Comparison of ENCODE assay signal across 8 cellular contexts in the genomic region with DNA sequence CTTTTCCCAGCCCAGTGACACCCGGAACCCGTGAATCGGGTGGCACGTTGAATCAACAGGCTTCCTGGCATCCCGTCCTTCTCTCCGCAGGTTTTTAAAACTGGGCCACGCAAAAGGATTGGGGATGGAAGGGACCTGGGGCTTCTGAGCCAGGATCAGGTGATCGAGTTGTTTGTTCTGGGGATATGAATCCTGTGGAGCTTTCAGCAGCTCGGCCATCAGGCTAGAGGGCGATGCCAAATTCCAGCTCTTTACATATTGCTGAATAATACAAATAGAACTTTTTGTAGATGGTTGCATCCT. TPM values are rescaled to one million over a fixed set of nuclear protein-coding genes. Genes with fewer than 3 reads are reported as not detected.
A peak's percentile ranks its signal among the peaks of the same experiment; 100 is the strongest.
DNase-seq lines count a peak whose midpoint lies in the region; ATAC-seq, FAIRE-seq and TF ChIP-seq lines count a peak whose summit lies in the region.

No MANE protein-coding gene starts in this region.

- dilution Hi-C loops in IMR-90 (cut with HindIII; ENCODE audit: low sequenced_read_pairs, unreplicated experiment): no loop called here

- peak overlapping the region; percentile 93 for H2AFZ ChIP-seq in IMR-90 (replicated peaks; ENCODE audit: low read length, poor library complexity)

- TF ChIP-seq CTCF in IMR-90 (conservative IDR thresholded peaks at IDR 0.05; ENCODE audit: low read depth, low read length): no peak
- no peak for TF ChIP-seq CTCF in nephron (IDR thresholded peaks at IDR 0.05; ENCODE audit: unreplicated experiment in 3 of 3)
- no peak for TF ChIP-seq CTCF in D721Med (IDR thresholded peaks at IDR 0.05; ENCODE audit: insufficient read depth, missing control alignments)

- peak overlapping the region; percentile 85 to 99 (median 94) for H3K27ac ChIP-seq in BLaER1 treated with 17β-estradiol and CSF1 and Interleukin-3, amounts not matched to agents 10 nM and 100 nM
- H3K27ac ChIP-seq in IMR-90 (ENCODE audit: insufficient read depth, low read length) (peak overlapping the region; percentile 99), cingulate gyrus (ENCODE audit: low read depth, low read length) (peak overlapping the region; percentile 97)

- peak overlapping the region; percentile 72 to 96 (median 89) for H3K4me3 ChIP-seq in BLaER1 treated with 17β-estradiol and CSF1 and Interleukin-3, amounts not matched to agents 10 nM and 100 nM
- peak overlapping the region; percentile 73 for H3K4me3 ChIP-seq in IMR-90 (ENCODE audit: insufficient read depth, low read depth, low read length)

- peak overlapping the region; percentile 98 to 100 (median 98) for H3K27ac Mint-ChIP-seq in nephron

- peaks cover 6 to 20% (median 18%) of the 10 kb centered on the region in 11 experiments; a peak in 20 of 22 replicates for H3K9me3 ChIP-seq in BLaER1 treated with 17β-estradiol and CSF1 and Interleukin-3, amounts not matched to agents 10 nM and 100 nM (replicated peaks in 1 of 11)
- H3K9me3 ChIP-seq in IMR-90 (ENCODE audit: control insufficient read depth, insufficient read depth, low read length): no peaks in the 10 kb centered on the region

- H2BK120ac ChIP-seq in IMR-90 (ENCODE audit: low read depth, low read length): no peak overlapping the region

- H2BK15ac ChIP-seq in IMR-90 (ENCODE audit: low read depth, low read length): no peak overlapping the region

- H3K4me3 Mint-ChIP-seq in nephron: peak overlapping the region; percentile 98 to 100 (median 100)

- DNase-seq in IMR-90 (no peak), NCI-H345 (lab: John Stamatoyannopoulos, UW) (no peak), T-helper 9 cell (no peak), D721Med (ENCODE audit: insufficient read length, low spot score) (no peak)
- no peak for DNase-seq in effector CD4-positive, alpha-beta T cell

- H3K27me3 Mint-ChIP-seq in nephron (ENCODE audit: low read depth): no peaks in the 10 kb centered on the region

- peak overlapping the region; percentile 91 for H3K23ac ChIP-seq in IMR-90 (ENCODE audit: low read depth, low read length)

- peaks cover 29 to 49% (median 37%) of the 10 kb centered on the region in 10 experiments for H3K4me1 ChIP-seq in BLaER1 treated with 17β-estradiol and CSF1 and Interleukin-3, amounts not matched to agents 10 nM and 100 nM
- H3K4me1 ChIP-seq in IMR-90 (ENCODE audit: control insufficient read depth, insufficient read depth, low read length): peaks cover 2% of the 10 kb centered on the region; the same call in 1 of the 2 replicates

- peak overlapping the region; percentile 79 to 97 (median 89) for H3K4me2 ChIP-seq in BLaER1 treated with 17β-estradiol and CSF1 and Interleukin-3, amounts not matched to agents 10 nM and 100 nM
- peak overlapping the region; percentile 81 for H3K4me2 ChIP-seq in IMR-90 (ENCODE audit: low read depth, low read length)

- peaks cover 66% of the 10 kb centered on the region for H3K36me3 Mint-ChIP-seq in nephron (ENCODE audit: low read depth)

- H3K4ac ChIP-seq in IMR-90 (ENCODE audit: low read depth, low read length): peak overlapping the region; percentile 88

- peak overlapping the region; percentile 89 for H2AK5ac ChIP-seq in IMR-90 (ENCODE audit: low read depth, low read length)

- H3K18ac ChIP-seq in IMR-90 (ENCODE audit: low read depth, low read length): peak overlapping the region; percentile 78; the same call in 1 of the 2 replicates

- intact Hi-C loops in IMR-90 (cut with micrococcal nuclease): no loop called here

- H3K4me1 Mint-ChIP-seq in nephron: peaks cover 57% of the 10 kb centered on the region

- peak overlapping the region; percentile 100 for H3K56ac ChIP-seq in IMR-90 (ENCODE audit: extremely low read depth, insufficient read depth, low read length)

- CTCF ChIA-PET in IMR-90 (lab: Yijun Ruan, JAX): interaction anchor here (1.5 kb wide), 1 partner anchor 16 kb away, joined by 6 read pairs; no protein-coding TSS in a partner anchor

- peak overlapping the region; percentile 75 for H4K5ac ChIP-seq in IMR-90 (ENCODE audit: low read depth, low read length)

- H3K9me1 ChIP-seq in IMR-90 (ENCODE audit: insufficient read depth, low read length): peaks cover 12% of the 10 kb centered on the region

- no peak overlapping the region for H2BK20ac ChIP-seq in IMR-90 (ENCODE audit: low read depth, low read length)

- peak overlapping the region; percentile 85 to 99 (median 93) for H3K9ac ChIP-seq in BLaER1 treated with 17β-estradiol and CSF1 and Interleukin-3, amounts not matched to agents 10 nM and 100 nM
- peak overlapping the region; percentile 99 for H3K9ac ChIP-seq in IMR-90 (ENCODE audit: low read depth, low read length)

- peaks cover 14 to 87% (median 54%) of the 10 kb centered on the region in 11 experiments; a peak in 18 of 22 replicates for H4K20me1 ChIP-seq in BLaER1 treated with 17β-estradiol and CSF1 and Interleukin-3, amounts not matched to agents 10 nM and 100 nM
- H4K20me1 ChIP-seq in IMR-90 (ENCODE audit: insufficient read depth, low read length): peaks cover 52% of the 10 kb centered on the region

- no peak for TF ChIP-seq POLR2A in IMR-90 (IDR thresholded peaks at IDR 0.05; ENCODE audit: low read depth, low read length)

- no peak for TF ChIP-seq RAD21 in IMR-90 (IDR thresholded peaks at IDR 0.05; ENCODE audit: low read length)

- in situ Hi-C loops in IMR-90 (cut with MboI; ENCODE audit: low sequenced_read_pairs): no loop called here

- H3K36me3 ChIP-seq in BLaER1 treated with 17β-estradiol and CSF1 and Interleukin-3, amounts not matched to agents 10 nM and 100 nM: peaks cover 28 to 63% (median 56%) of the 10 kb centered on the region in 11 experiments
- peaks cover 17% of the 10 kb centered on the region for H3K36me3 ChIP-seq in IMR-90 (ENCODE audit: control insufficient read depth, insufficient read depth, low read length)

- H2BK5ac ChIP-seq in IMR-90 (ENCODE audit: low read depth, low read length, poor library complexity, severe bottlenecking): peak overlapping the region; percentile 88

- peak; percentile 6; the same call in 1 of the 2 replicates for ATAC-seq in IMR-90 (ENCODE audit: low read depth)

- 0% methylated on average over 5 of the region's 10 CpGs; no CpG with 5 or more reads in 1 of the 2 experiments for WGBS in IMR-90 (ENCODE audit: extremely low coverage in 2 of 2, insufficient read length in 1 of 2), 2 experiments

- no peaks in the 10 kb centered on the region for H3K27me3 ChIP-seq in BLaER1 treated with 17β-estradiol and CSF1 and Interleukin-3, amounts not matched to agents 10 nM and 100 nM
- no peaks in the 10 kb centered on the region for H3K27me3 ChIP-seq in IMR-90 (ENCODE audit: control insufficient read depth, insufficient read depth, low read length)

- H3K79me1 ChIP-seq in IMR-90 (ENCODE audit: low read depth in 1 of 2, low read length in 2 of 2): peaks cover 11 to 59% of the 10 kb centered on the region in 2 experiments

- H3K9me3 Mint-ChIP-seq in nephron: peaks cover 9% of the 10 kb centered on the region

- H4K91ac ChIP-seq in IMR-90 (ENCODE audit: insufficient read depth, low read depth, low read length): peak overlapping the region; percentile 79; the same call in 1 of the 2 replicates

- H2AK9ac ChIP-seq in IMR-90 (replicated peaks; ENCODE audit: low read depth, low read length, poor library complexity): peak overlapping the region; percentile 90

- peak overlapping the region; percentile 92 to 94 for H4K8ac ChIP-seq in IMR-90 (ENCODE audit: low read depth in 2 of 2, low read length in 2 of 2)

- POLR2A ChIA-PET in IMR-90 (lab: Charles Lee; ENCODE audit: unreplicated experiment): interaction anchor here (1.2 kb wide), 2 partner anchors 8 to 19 kb away, joined by 4 to 6 read pairs; no protein-coding TSS in a partner anchor

- H3K14ac ChIP-seq in IMR-90 (replicated peaks; ENCODE audit: low read depth, low read length): peak overlapping the region; percentile 88

- no peak for FAIRE-seq in D721Med (lab: Jason Lieb, UNC)

- BruUV-seq in IMR-90 (replicated peaks; lab: Mats Ljungman, UMichigan): no TSS peak

TF ChIP-seq in IMR-90, 13 proteins besides CTCF, POLR2A, EP300 and RAD21:
- TF ChIP-seq USF2 (IDR thresholded peaks at IDR 0.05; ENCODE audit: low read depth, low read length) (0 out of 2 replicates have a peak, but pooled peaks have one; percentile 1), MAFK (IDR thresholded peaks at IDR 0.05; ENCODE audit: low read depth, low read length) (no peak)

RNA-seq across cellular contexts. Expression of gene SUPT6H, which starts 0.5 kb away (rescaled TPM):
- total RNA-seq in IMR-90 (2012; rRNA removed): 44.8 and 45.0 TPM in 2 replicates
- polyA plus RNA-seq in IMR-90 (2012; rRNA removed): 40.0 and 41.4 TPM in 2 replicates
- polyA plus RNA-seq in IMR-90 (2012; cell fraction: cytosol; rRNA removed): 18.2 and 20.2 TPM in 2 replicates
- 66.1 and 72.1 TPM in 2 replicates for polyA plus RNA-seq in IMR-90 (2012; cell fraction: nucleus; rRNA removed; ENCODE audit: low replicate concordance)

RNA-seq across cellular contexts. Expression of gene SDF2, which starts 0.8 kb away (rescaled TPM):
- total RNA-seq in IMR-90 (2012; rRNA removed): 79.2 and 81.7 TPM in 2 replicates
- polyA plus RNA-seq in IMR-90 (2012; rRNA removed): 76.0 and 80.8 TPM in 2 replicates
- 67.2 and 90.4 TPM in 2 replicates for polyA plus RNA-seq in IMR-90 (2012; cell fraction: cytosol; rRNA removed)
- 22.7 and 43.7 TPM in 2 replicates for polyA plus RNA-seq in IMR-90 (2012; cell fraction: nucleus; rRNA removed; ENCODE audit: low replicate concordance)

RNA-seq across cellular contexts. Expression of gene BLTP2, which starts 17.5 kb away (rescaled TPM):
- 146 and 174 TPM in 2 replicates for total RNA-seq in IMR-90 (2012; rRNA removed)
- polyA plus RNA-seq in IMR-90 (2012; rRNA removed): 42.3 and 49.0 TPM in 2 replicates
- polyA plus RNA-seq in IMR-90 (2012; cell fraction: cytosol; rRNA removed): 20.3 and 23.3 TPM in 2 replicates
- 54.4 and 79.1 TPM in 2 replicates for polyA plus RNA-seq in IMR-90 (2012; cell fraction: nucleus; rRNA removed; ENCODE audit: low replicate concordance)

RNA-seq across cellular contexts. Expression of gene RSKR, which starts 48.5 kb away (rescaled TPM):
- 2.2 and 2.8 TPM in 2 replicates for total RNA-seq in IMR-90 (2012; rRNA removed)
- polyA plus RNA-seq in IMR-90 (2012; rRNA removed): 5.9 and 6.8 TPM in 2 replicates
- 0.62 and 0.75 TPM in 2 replicates for polyA plus RNA-seq in IMR-90 (2012; cell fraction: cytosol; rRNA removed)
- 23.4 and 50.7 TPM in 2 replicates for polyA plus RNA-seq in IMR-90 (2012; cell fraction: nucleus; rRNA removed; ENCODE audit: low replicate concordance)

RNA-seq across cellular contexts. Expression of gene PROCA1, which starts 49.2 kb away (rescaled TPM):
- 0.28 and 0.36 TPM in 2 replicates for total RNA-seq in IMR-90 (2012; rRNA removed)
- 1.7 and 3.0 TPM in 2 replicates for polyA plus RNA-seq in IMR-90 (2012; rRNA removed)
- 1.4 and 1.6 TPM in 2 replicates for polyA plus RNA-seq in IMR-90 (2012; cell fraction: cytosol; rRNA removed)
- polyA plus RNA-seq in IMR-90 (2012; cell fraction: nucleus; rRNA removed; ENCODE audit: low replicate concordance): 14.3 and 16.5 TPM in 2 replicates
